Comparison of ENCODE assay signal across 8 cellular contexts in the genomic region with DNA sequence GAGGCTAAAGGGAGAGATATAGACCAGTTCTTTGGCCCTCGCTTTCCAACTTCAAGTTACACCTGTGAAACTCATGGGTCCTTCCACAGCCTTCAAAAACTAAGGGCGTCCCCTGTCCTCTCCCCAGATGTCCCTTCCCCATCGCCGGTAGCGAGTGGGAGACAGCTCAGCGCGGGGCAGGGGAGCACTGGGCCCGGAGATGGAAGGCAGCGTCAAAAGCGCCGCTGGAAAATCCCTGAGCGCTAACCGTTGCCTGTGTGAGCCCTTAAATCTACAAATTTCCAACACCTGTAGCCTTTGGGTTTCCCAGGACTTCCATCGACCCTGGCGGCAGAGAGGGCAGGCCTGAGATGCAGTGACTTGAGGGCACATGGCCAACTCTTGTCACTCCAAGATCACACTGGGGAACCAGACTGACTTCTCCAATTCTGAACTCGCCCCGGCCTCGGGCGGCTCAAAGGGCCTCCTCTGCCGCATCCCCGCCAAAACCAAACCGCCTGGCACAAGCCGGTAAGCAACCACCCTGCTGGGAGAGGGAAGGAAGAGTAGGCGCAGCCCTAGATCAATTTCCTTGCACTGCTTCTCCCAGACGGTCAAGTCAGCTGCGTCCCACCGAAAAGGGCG. TPM values are rescaled to one million over a fixed set of nuclear protein-coding genes. Genes with fewer than 3 reads are reported as not detected.
DNase-seq lines count a peak whose midpoint lies in the region; ATAC-seq and TF ChIP-seq lines count a peak whose summit lies in the region.

No MANE protein-coding gene starts in this region.

- H3K27me3 ChIP-seq in SK-N-SH (ENCODE audit: insufficient read depth) (no peaks in the 10 kb centered on the region), dorsolateral prefrontal cortex (peaks cover 0 to 46% (median 17%) of the 10 kb centered on the region in 45 donors), lung (ENCODE audit: control insufficient read depth, insufficient read depth) (no peaks in the 10 kb centered on the region), thoracic aorta (replicated peaks; ENCODE audit: insufficient read depth) (no peaks in the 10 kb centered on the region)

- H3K4me1 Mint-ChIP-seq in activated CD4-positive, alpha-beta T cell treated with anti-CD3 and anti-CD28 coated beads, Interleukin-2, amount 10 ng/mL, durations not matched to agents 24 days and 14 days: peaks cover 26% of the 10 kb centered on the region

- TF ChIP-seq CTCF in SK-N-SH (IDR thresholded peaks at IDR 0.05) (no peak), dorsolateral prefrontal cortex (IDR thresholded peaks at IDR 0.05 in 54 of 56, conservative IDR thresholded peaks at IDR 0.05 in 2 of 56; ENCODE audit: low read depth in 1 of 56, partially characterized antibody in 56 of 56) (no peak), lung (IDR thresholded peaks at IDR 0.05; ENCODE audit: control extremely low read depth, extremely low read depth) (no peak), thoracic aorta (IDR thresholded peaks at IDR 0.05) (no peak)

- peaks cover 2% of the 10 kb centered on the region for H3K36me3 Mint-ChIP-seq in activated CD4-positive, alpha-beta T cell treated with anti-CD3 and anti-CD28 coated beads, Interleukin-2, amount 10 ng/mL, durations not matched to agents 24 days and 14 days (ENCODE audit: low read depth)

- peak overlapping the region; percentile 60 for H3K9ac ChIP-seq in SK-N-SH

- peak overlapping the region; percentile 65 to 96 for H3K4me3 ChIP-seq in SK-N-SH (ENCODE audit: low read depth in 2 of 2, low read length in 1 of 2)
- peak overlapping the region; percentile 51 to 82 (median 70) for H3K4me3 ChIP-seq in dorsolateral prefrontal cortex
- peak overlapping the region; percentile 59 for H3K4me3 ChIP-seq in lung
- H3K4me3 ChIP-seq in thoracic aorta: peak overlapping the region; percentile 93

- H3K9me3 Mint-ChIP-seq in activated CD4-positive, alpha-beta T cell treated with anti-CD3 and anti-CD28 coated beads, Interleukin-2, amount 10 ng/mL, durations not matched to agents 24 days and 14 days: no peaks in the 10 kb centered on the region

- H3K27ac Mint-ChIP-seq in activated CD4-positive, alpha-beta T cell treated with anti-CD3 and anti-CD28 coated beads, Interleukin-2, amount 10 ng/mL, durations not matched to agents 24 days and 14 days: no peak overlapping the region

- H3K36me3 ChIP-seq in SK-N-SH (replicated peaks in 1 of 2; ENCODE audit: control insufficient read depth in 1 of 2, insufficient read depth in 2 of 2, low read length in 1 of 2): no peaks in the 10 kb centered on the region
- no peaks in the 10 kb centered on the region for H3K36me3 ChIP-seq in lung (ENCODE audit: control insufficient read depth in 2 of 2, insufficient read depth in 2 of 2, low read length in 2 of 2)
- no peaks in the 10 kb centered on the region for H3K36me3 ChIP-seq in thoracic aorta

- peak overlapping the region; percentile 77 for H2AFZ ChIP-seq in SK-N-SH (ENCODE audit: low read depth)

- peak overlapping the region; percentile 64 for H3K4me3 Mint-ChIP-seq in activated CD4-positive, alpha-beta T cell treated with anti-CD3 and anti-CD28 coated beads, Interleukin-2, amount 10 ng/mL, durations not matched to agents 24 days and 14 days

- POLR2A ChIA-PET in SK-N-SH (lab: Yijun Ruan, JAX): interaction anchor here (0.6 to 4.4 kb wide), 16 partner anchors 10 to 254 kb away, joined by 3 to 97 read pairs (median 7); no protein-coding TSS in a partner anchor

- intact Hi-C loops in activated CD4-positive, alpha-beta T cell treated with anti-CD3 and anti-CD28 coated beads, Interleukin-2, amount 10 ng/mL, durations not matched to agents 24 days and 14 days (cut with micrococcal nuclease): loop anchor here (2.0 to 5.0 kb wide), 4 partner anchors 56 to 284 kb away; no protein-coding TSS in a partner anchor
- intact Hi-C loops in dorsolateral prefrontal cortex (cut with DNase I): loop anchor here in 1 of 2 donors (5.0 kb wide), 2 partner anchors 71 to 251 kb away; no protein-coding TSS in a partner anchor

- 94% methylated on average over 15 of the region's 28 CpGs for WGBS in SK-N-SH (ENCODE audit: low lambda C conversion rate)
- 16 to 23% methylated on average over 28 of the region's 28 CpGs for WGBS in lung, 2 donors

- peaks cover 7 to 25% of the 10 kb centered on the region in 2 experiments; a peak in 2 of 4 replicates for H3K4me1 ChIP-seq in SK-N-SH (ENCODE audit: control insufficient read depth in 1 of 2, insufficient read depth in 2 of 2, low read depth in 1 of 2, low read length in 1 of 2)
- H3K4me1 ChIP-seq in lung (ENCODE audit: control insufficient read depth in 2 of 2, insufficient read depth in 2 of 2, low read length in 2 of 2): peaks cover 1 to 6% of the 10 kb centered on the region in 2 donors
- peaks cover 8 to 17% of the 10 kb centered on the region in 2 donors for H3K4me1 ChIP-seq in thoracic aorta (ENCODE audit: control insufficient read depth in 1 of 2, low read depth in 2 of 2)

- H4K20me1 ChIP-seq in SK-N-SH (ENCODE audit: insufficient read depth): peaks cover 35% of the 10 kb centered on the region

- H3K79me2 ChIP-seq in SK-N-SH (ENCODE audit: insufficient read depth): peaks cover 40% of the 10 kb centered on the region

- peaks cover 64% of the 10 kb centered on the region for H3K27me3 Mint-ChIP-seq in activated CD4-positive, alpha-beta T cell treated with anti-CD3 and anti-CD28 coated beads, Interleukin-2, amount 10 ng/mL, durations not matched to agents 24 days and 14 days

- H3K4me2 ChIP-seq in SK-N-SH: peak overlapping the region; percentile 75

- TF ChIP-seq RAD21 in SK-N-SH (IDR thresholded peaks at IDR 0.05; ENCODE audit: low read length): no peak

- H3F3A ChIP-seq in SK-N-SH (replicated peaks; ENCODE audit: insufficient read depth): no peaks in the 10 kb centered on the region

- TF ChIP-seq EP300 in SK-N-SH (IDR thresholded peaks at IDR 0.05; ENCODE audit: borderline replicate concordance in 1 of 2, low read depth in 1 of 2, low read length in 1 of 2): no peak

- CTCF ChIA-PET in SK-N-SH (lab: Yijun Ruan, JAX): interaction anchor here (0.7 to 8.7 kb wide), 12 partner anchors 33 to 285 kb away, joined by 3 to 57 read pairs (median 6); no protein-coding TSS in a partner anchor

- DNase-seq in activated CD4-positive, alpha-beta T cell treated with anti-CD3 and anti-CD28 coated beads, Interleukin-2, amount 10 ng/mL, durations not matched to agents 24 days and 14 days: peak; percentile 72
- no peak for DNase-seq in activated CD4-positive, alpha-beta T cell treated with anti-CD3 and anti-CD28 coated beads for 1 hour
- DNase-seq in SK-N-SH (no peak), dorsolateral prefrontal cortex (peak in 2 of 10 donors; percentile 7 to 49), lung (ENCODE audit: low spot score) (peak; percentile 63), thoracic aorta (ENCODE audit: low spot score) (no peak), NCI-H1417 treated with DMSO at 0.1 percent for 48 hours (lab: John Stamatoyannopoulos, UW) (no peak)

- H3K27ac ChIP-seq in SK-N-SH (ENCODE audit: low read depth in 2 of 2, low read length in 1 of 2) (peak overlapping the region; percentile 35 to 86; a peak in 3 of 4 replicates), dorsolateral prefrontal cortex (peak overlapping the region in 57 of 59 donors; percentile 31 to 94 (median 83)), lung (ENCODE audit: low read depth in 1 of 2, low read length in 1 of 2) (peak overlapping the region; percentile 97 to 98), thoracic aorta (peak overlapping the region; percentile 80 to 89)

- ATAC-seq in lung (ENCODE audit: insufficient read depth, low FRiP score): no peak
- no peak for ATAC-seq in thoracic aorta (ENCODE audit: insufficient number of reproducible peaks, low FRiP score, low read depth)
- no peak for ATAC-seq in HG03039 (IDR thresholded peaks at IDR 0.05; ENCODE audit: unreplicated experiment)

- no peaks in the 10 kb centered on the region for H3K9me2 ChIP-seq in SK-N-SH

- no peaks in the 10 kb centered on the region for H3K9me3 ChIP-seq in SK-N-SH
- no peaks in the 10 kb centered on the region for H3K9me3 ChIP-seq in lung (ENCODE audit: control insufficient read depth in 2 of 2, insufficient read depth in 1 of 2, low read length in 1 of 2)
- no peaks in the 10 kb centered on the region for H3K9me3 ChIP-seq in thoracic aorta

TF ChIP-seq in SK-N-SH, 30 proteins besides CTCF, POLR2A, EP300 and RAD21 (continues in another document):
- TF ChIP-seq SMC3 (IDR thresholded peaks at IDR 0.05; ENCODE audit: low read depth, low read length): no peak
- TF ChIP-seq, protein P1, sequence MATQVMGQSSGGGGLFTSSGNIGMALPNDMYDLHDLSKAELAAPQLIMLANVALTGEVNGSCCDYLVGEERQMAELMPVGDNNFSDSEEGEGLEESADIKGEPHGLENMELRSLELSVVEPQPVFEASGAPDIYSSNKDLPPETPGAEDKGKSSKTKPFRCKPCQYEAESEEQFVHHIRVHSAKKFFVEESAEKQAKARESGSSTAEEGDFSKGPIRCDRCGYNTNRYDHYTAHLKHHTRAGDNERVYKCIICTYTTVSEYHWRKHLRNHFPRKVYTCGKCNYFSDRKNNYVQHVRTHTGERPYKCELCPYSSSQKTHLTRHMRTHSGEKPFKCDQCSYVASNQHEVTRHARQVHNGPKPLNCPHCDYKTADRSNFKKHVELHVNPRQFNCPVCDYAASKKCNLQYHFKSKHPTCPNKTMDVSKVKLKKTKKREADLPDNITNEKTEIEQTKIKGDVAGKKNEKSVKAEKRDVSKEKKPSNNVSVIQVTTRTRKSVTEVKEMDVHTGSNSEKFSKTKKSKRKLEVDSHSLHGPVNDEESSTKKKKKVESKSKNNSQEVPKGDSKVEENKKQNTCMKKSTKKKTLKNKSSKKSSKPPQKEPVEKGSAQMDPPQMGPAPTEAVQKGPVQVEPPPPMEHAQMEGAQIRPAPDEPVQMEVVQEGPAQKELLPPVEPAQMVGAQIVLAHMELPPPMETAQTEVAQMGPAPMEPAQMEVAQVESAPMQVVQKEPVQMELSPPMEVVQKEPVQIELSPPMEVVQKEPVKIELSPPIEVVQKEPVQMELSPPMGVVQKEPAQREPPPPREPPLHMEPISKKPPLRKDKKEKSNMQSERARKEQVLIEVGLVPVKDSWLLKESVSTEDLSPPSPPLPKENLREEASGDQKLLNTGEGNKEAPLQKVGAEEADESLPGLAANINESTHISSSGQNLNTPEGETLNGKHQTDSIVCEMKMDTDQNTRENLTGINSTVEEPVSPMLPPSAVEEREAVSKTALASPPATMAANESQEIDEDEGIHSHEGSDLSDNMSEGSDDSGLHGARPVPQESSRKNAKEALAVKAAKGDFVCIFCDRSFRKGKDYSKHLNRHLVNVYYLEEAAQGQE (IDR thresholded peaks at IDR 0.05; ENCODE audit: low read depth, low read length): no peak

RNA-seq across cellular contexts. Expression of a gene that starts 0.9 kb away (rescaled TPM):
- 16.2 and 19.4 TPM in 2 replicates for total RNA-seq in activated CD4-positive, alpha-beta T cell treated with anti-CD3 and anti-CD28 coated beads, Interleukin-2, amount 10 ng/mL, durations not matched to agents 24 days and 14 days
- polyA plus RNA-seq in SK-N-SH (2012; rRNA removed) (69.2 and 92.2 TPM in 2 replicates), lung (100 to 1,000 TPM; 233 to 337 TPM)
- polyA plus RNA-seq in SK-N-SH (2012; cell fraction: cytosol; rRNA removed): 66.4 and 74.6 TPM in 2 replicates
- polyA plus RNA-seq in SK-N-SH (2012; cell fraction: nucleus; rRNA removed): 83.4 and 100 TPM in 2 replicates
- total RNA-seq in dorsolateral prefrontal cortex (100 to 1,000 TPM in 100 of 120 experiments, 10 to 100 TPM in 20; 63.6 to 481 (median 129) TPM), lung (1,000 to 10,000 TPM in 1 of 2 donors, 100 to 1,000 TPM in 1; 424 to 1,051 TPM), thoracic aorta (100 to 1,000 TPM; 517 to 667 TPM)

Comparison
In these comparisons a context has a peak if more than half of its experiments do, and no peak if none do; other contexts are left out.
1. DNase-seq: peak in activated CD4-positive, alpha-beta T cell treated with anti-CD3 and anti-CD28 coated beads, Interleukin-2, amount 10 ng/mL, durations not matched to agents 24 days and 14 days (single experiment) and lung (single experiment); none in activated CD4-positive, alpha-beta T cell treated with anti-CD3 and anti-CD28 coated beads for 1 hour (single experiment), SK-N-SH (single experiment), thoracic aorta (single experiment) and NCI-H1417 treated with DMSO at 0.1 percent for 48 hours (single experiment).
2. Peak in every context shown above with its lines, with median percentiles within 50 percentile points of each other: H3K27ac ChIP-seq and H3K4me3 ChIP-seq.